8 cellular contexts compared by ENCODE assay signal in the genomic region with DNA sequence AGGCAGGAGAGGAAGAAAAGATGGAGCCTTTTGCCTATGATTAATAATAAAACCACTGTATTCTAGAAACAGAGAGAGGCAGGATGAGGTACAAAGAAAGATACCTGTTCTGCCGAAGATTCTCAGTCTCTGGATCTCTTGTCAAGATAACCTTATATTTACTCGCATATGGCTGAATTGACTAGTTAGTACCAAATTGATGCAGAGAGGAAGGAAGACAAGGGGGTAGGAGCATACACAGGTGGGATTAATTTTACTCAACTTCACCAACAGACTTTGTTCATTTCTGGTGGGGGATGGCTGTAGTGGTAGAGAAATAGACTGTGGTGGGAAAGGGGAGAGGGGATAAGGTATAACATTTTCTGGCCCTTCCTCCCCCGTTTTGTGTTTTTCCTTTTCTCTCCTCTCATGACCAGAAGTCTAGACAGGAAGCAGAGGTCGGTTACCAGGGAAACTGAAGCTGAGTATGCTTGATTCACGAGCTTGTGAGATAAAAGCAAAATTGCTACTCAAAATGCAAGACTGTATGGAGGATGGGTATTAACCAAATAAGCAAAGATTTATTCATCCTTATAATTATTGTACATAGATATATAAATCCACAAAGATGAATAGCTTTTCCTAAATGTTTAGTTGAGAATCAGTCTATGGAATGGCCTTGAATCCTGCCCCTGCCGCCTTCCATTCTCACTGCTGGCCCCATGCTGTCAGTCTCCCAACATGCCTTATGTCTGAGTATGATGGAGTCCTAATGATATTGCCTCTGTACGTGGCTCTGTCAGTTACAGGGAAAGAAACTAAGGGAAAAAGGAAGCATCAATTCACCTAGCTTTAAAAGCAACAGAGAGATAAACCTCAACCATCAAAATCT. TPM values are rescaled to one million over a fixed set of nuclear protein-coding genes. Genes with fewer than 3 reads are reported as not detected.
A peak's percentile ranks its signal among the peaks of the same experiment; 100 is the strongest.
DNase-seq lines count a peak whose midpoint lies in the region; ATAC-seq and TF ChIP-seq lines count a peak whose summit lies in the region.

No MANE protein-coding gene starts in this region.

- H3K36me3 Mint-ChIP-seq in activated T-helper 1 cell treated with anti-CD3 and anti-CD28 coated beads, Interleukin-12 subunit alpha, Interleukin-12 subunit beta, Interleukin-2, Interleukin-4 antibody, amounts not matched to agents 30 ng/mL and 10 ng/mL and 1 ng/mL, durations not matched to agents 14 hours and 24 hours and 36 hours (ENCODE audit: low read depth) = no peaks in the 10 kb centered on the region

- no peaks in the 10 kb centered on the region for H3K27me3 Mint-ChIP-seq in activated T-helper 1 cell treated with anti-CD3 and anti-CD28 coated beads, Interleukin-12 subunit alpha, Interleukin-12 subunit beta, Interleukin-2, Interleukin-4 antibody, amounts not matched to agents 30 ng/mL and 10 ng/mL and 1 ng/mL, durations not matched to agents 14 hours and 24 hours and 36 hours (ENCODE audit: insufficient read depth)

- H3K9me3 ChIP-seq in testis = no peaks in the 10 kb centered on the region

- H3K4me3 ChIP-seq in AG10803 (ENCODE audit: low read length) = no peak overlapping the region
- H3K4me3 ChIP-seq in Jurkat, Clone E6-1 (ENCODE audit: low read length) = no peak overlapping the region
- no peak overlapping the region for H3K4me3 ChIP-seq in testis

- no peaks in the 10 kb centered on the region for H3K4me1 ChIP-seq in testis

- H3K27me3 ChIP-seq in testis = no peaks in the 10 kb centered on the region

- H3K4me3 Mint-ChIP-seq in activated T-helper 1 cell treated with anti-CD3 and anti-CD28 coated beads, Interleukin-12 subunit alpha, Interleukin-12 subunit beta, Interleukin-2, Interleukin-4 antibody, amounts not matched to agents 30 ng/mL and 10 ng/mL and 1 ng/mL, durations not matched to agents 14 hours and 24 hours and 36 hours = peak overlapping the region; percentile 58

- no peaks in the 10 kb centered on the region for H3K9me3 Mint-ChIP-seq in activated T-helper 1 cell treated with anti-CD3 and anti-CD28 coated beads, Interleukin-12 subunit alpha, Interleukin-12 subunit beta, Interleukin-2, Interleukin-4 antibody, amounts not matched to agents 30 ng/mL and 10 ng/mL and 1 ng/mL, durations not matched to agents 14 hours and 24 hours and 36 hours

- no peak for TF ChIP-seq POLR2A in testis (IDR thresholded peaks at IDR 0.05)

- DNase-seq in AG10803 (ENCODE audit: low read depth) (peak; percentile 6), left kidney (ENCODE audit: low read depth, low spot score) (peak; percentile 60), testis (no peak)
- DNase-seq in Jurkat, Clone E6-1 (ENCODE audit: low read depth, low spot score) = peak; percentile 16
- DNase-seq in activated T-helper 1 cell treated with anti-CD3 and anti-CD28 coated beads, Interleukin-12 subunit alpha, Interleukin-12 subunit beta, Interleukin-2, Interleukin-4 antibody, amounts not matched to agents 30 ng/mL and 10 ng/mL and 1 ng/mL, durations not matched to agents 14 hours and 24 hours and 36 hours (ENCODE audit: low spot score) = peak; percentile 0

- intact Hi-C loops in activated T-helper 1 cell treated with anti-CD3 and anti-CD28 coated beads, Interleukin-12 subunit alpha, Interleukin-12 subunit beta, Interleukin-2, Interleukin-4 antibody, amounts not matched to agents 30 ng/mL and 10 ng/mL and 1 ng/mL, durations not matched to agents 14 hours and 24 hours and 36 hours (cut with micrococcal nuclease) = loop anchor here (1.0 to 10.0 kb wide), 7 partner anchors 58 to 1740 kb away; a partner anchor contains a TSS
- intact Hi-C loops in testis (cut with DNase I; ENCODE audit: low total_unique reads) = no loop called here

- 32 to 35% methylated on average over 7 of the region's 7 CpGs for WGBS in testis, 2 donors

- no peak for TF ChIP-seq CTCF in AG10803 (conservative IDR thresholded peaks at IDR 0.05; ENCODE audit: low read length)
- TF ChIP-seq CTCF in testis (IDR thresholded peaks at IDR 0.05) = no peak

- H3K4me1 Mint-ChIP-seq in activated T-helper 1 cell treated with anti-CD3 and anti-CD28 coated beads, Interleukin-12 subunit alpha, Interleukin-12 subunit beta, Interleukin-2, Interleukin-4 antibody, amounts not matched to agents 30 ng/mL and 10 ng/mL and 1 ng/mL, durations not matched to agents 14 hours and 24 hours and 36 hours (ENCODE audit: low read depth) = peaks cover 12% of the 10 kb centered on the region

- H3K27ac ChIP-seq in testis = no peak overlapping the region

- no peaks in the 10 kb centered on the region for H3K36me3 ChIP-seq in testis (ENCODE audit: low read depth, missing control alignments)

- no peak overlapping the region for H3K27ac Mint-ChIP-seq in activated T-helper 1 cell treated with anti-CD3 and anti-CD28 coated beads, Interleukin-12 subunit alpha, Interleukin-12 subunit beta, Interleukin-2, Interleukin-4 antibody, amounts not matched to agents 30 ng/mL and 10 ng/mL and 1 ng/mL, durations not matched to agents 14 hours and 24 hours and 36 hours

- ATAC-seq in HG03432 (IDR thresholded peaks at IDR 0.05; ENCODE audit: unreplicated experiment) (no peak), GM19467 (IDR thresholded peaks at IDR 0.05; ENCODE audit: unreplicated experiment) (no peak), GM21526 (IDR thresholded peaks at IDR 0.05; ENCODE audit: low FRiP score, unreplicated experiment) (no peak)

RNA-seq across cellular contexts. Expression of a gene that starts 17.8 kb away (rescaled TPM):
- polyA plus RNA-seq in Jurkat, Clone E6-1 (2012; ENCODE audit: insufficient read depth, insufficient read length) = not detected
- not detected in 2 replicates for total RNA-seq in activated T-helper 1 cell treated with anti-CD3 and anti-CD28 coated beads, Interleukin-12 subunit alpha, Interleukin-12 subunit beta, Interleukin-2, Interleukin-4 antibody, amounts not matched to agents 30 ng/mL and 10 ng/mL and 1 ng/mL, durations not matched to agents 14 hours and 24 hours and 36 hours
- total RNA-seq in testis = 10 to 100 TPM; 33.9 to 50.8 TPM
- polyA plus RNA-seq in testis (ENCODE audit: insufficient read depth, low read depth, low replicate concordance) = 86.8 TPM

RNA-seq across cellular contexts. Expression of a gene that starts 26.3 kb away (rescaled TPM):
- not detected for polyA plus RNA-seq in Jurkat, Clone E6-1 (2012; ENCODE audit: insufficient read depth, insufficient read length)
- total RNA-seq in activated T-helper 1 cell treated with anti-CD3 and anti-CD28 coated beads, Interleukin-12 subunit alpha, Interleukin-12 subunit beta, Interleukin-2, Interleukin-4 antibody, amounts not matched to agents 30 ng/mL and 10 ng/mL and 1 ng/mL, durations not matched to agents 14 hours and 24 hours and 36 hours = not detected in 2 replicates
- under 1 TPM; 0.16 to 0.19 TPM for total RNA-seq in testis
- 0.62 TPM for polyA plus RNA-seq in testis (ENCODE audit: insufficient read depth, low read depth, low replicate concordance)

RNA-seq across cellular contexts. Expression of a gene that starts 31.8 kb away (rescaled TPM):
- polyA plus RNA-seq in Jurkat, Clone E6-1 (2012; ENCODE audit: insufficient read depth, insufficient read length) = not detected
- total RNA-seq in activated T-helper 1 cell treated with anti-CD3 and anti-CD28 coated beads, Interleukin-12 subunit alpha, Interleukin-12 subunit beta, Interleukin-2, Interleukin-4 antibody, amounts not matched to agents 30 ng/mL and 10 ng/mL and 1 ng/mL, durations not matched to agents 14 hours and 24 hours and 36 hours = not detected in 2 replicates
- total RNA-seq in testis = 10 to 100 TPM; 24.3 to 31.4 TPM
- polyA plus RNA-seq in testis (ENCODE audit: insufficient read depth, low read depth, low replicate concordance) = 34.3 TPM

RNA-seq across cellular contexts. Expression of a gene that starts 56.9 kb away (rescaled TPM):
- 37.3 TPM for polyA plus RNA-seq in Jurkat, Clone E6-1 (2012; ENCODE audit: insufficient read depth, insufficient read length)
- 33.9 and 36.8 TPM in 2 replicates for total RNA-seq in activated T-helper 1 cell treated with anti-CD3 and anti-CD28 coated beads, Interleukin-12 subunit alpha, Interleukin-12 subunit beta, Interleukin-2, Interleukin-4 antibody, amounts not matched to agents 30 ng/mL and 10 ng/mL and 1 ng/mL, durations not matched to agents 14 hours and 24 hours and 36 hours
- 10 to 100 TPM; 13.1 to 16.6 TPM for total RNA-seq in testis
- polyA plus RNA-seq in testis (ENCODE audit: insufficient read depth, low read depth, low replicate concordance) = 10.4 TPM

Comparison
In these comparisons a context has a peak if more than half of its experiments do, and no peak if none do; other contexts are left out.
1. RNA of a gene that starts 17.8 kb away (total RNA-seq): 33.9 to 50.8 TPM in testis; not detected in activated T-helper 1 cell treated with anti-CD3 and anti-CD28 coated beads, Interleukin-12 subunit alpha, Interleukin-12 subunit beta, Interleukin-2, Interleukin-4 antibody, amounts not matched to agents 30 ng/mL and 10 ng/mL and 1 ng/mL, durations not matched to agents 14 hours and 24 hours and 36 hours; every median in the first group is over 10 times any median in the second.
2. RNA of a gene that starts 31.8 kb away (total RNA-seq): 24.3 to 31.4 TPM in testis; not detected in activated T-helper 1 cell treated with anti-CD3 and anti-CD28 coated beads, Interleukin-12 subunit alpha, Interleukin-12 subunit beta, Interleukin-2, Interleukin-4 antibody, amounts not matched to agents 30 ng/mL and 10 ng/mL and 1 ng/mL, durations not matched to agents 14 hours and 24 hours and 36 hours; every median in the first group is over 10 times any median in the second.